ENCODE assay signal across 9 cellular contexts in the genomic region with DNA sequence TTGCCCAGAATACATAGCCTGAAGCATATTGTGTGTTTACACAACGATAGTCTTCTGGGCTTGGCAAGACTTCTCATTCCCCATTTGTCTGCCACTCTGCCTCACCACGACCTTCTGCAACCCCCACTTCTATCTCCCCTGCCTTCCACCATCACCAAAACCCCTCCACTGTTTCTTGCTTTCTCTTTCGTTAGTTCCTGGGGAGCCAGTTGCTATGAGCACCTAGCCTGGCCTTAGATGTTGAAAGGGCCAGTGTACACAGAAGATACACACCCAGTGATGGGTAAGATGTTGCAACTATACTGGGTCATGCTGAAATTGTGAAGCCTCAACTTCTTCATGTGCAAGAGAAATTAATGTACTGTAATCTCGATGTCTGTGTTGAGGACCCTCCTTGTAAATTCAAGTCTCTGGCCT. TPM values are rescaled to one million over a fixed set of nuclear protein-coding genes. Genes with fewer than 3 reads are reported as not detected.
DNase-seq lines count a peak whose midpoint lies in the region; ATAC-seq and TF ChIP-seq lines count a peak whose summit lies in the region.
"Had no signal": no experiment of that assay in that cellular context is flagged by ENCODE, and none has a peak within 500 bp of the region (broad histone marks: within the 10 kb centered on the region; RNA-seq: fewer than 3 reads in every experiment).

No MANE protein-coding gene starts in this region.

- H3K27me3 ChIP-seq in SJCRH30 = no peaks in the 10 kb centered on the region
- H3K27me3 ChIP-seq: gastroesophageal sphincter had no signal

- DNase-seq in activated T-cell treated with anti-CD3 and anti-CD28 coated beads, Interleukin-2, amount 50 U/mL, for 24 hours = peak; percentile 41
- DNase-seq in activated T-cell treated with anti-CD3 and anti-CD28 coated beads for 4 hours (no peak), SJCRH30 (no peak), kidney glomerular epithelial cell (lab: John Stamatoyannopoulos, UW) (no peak)

- ATAC-seq in esophagus mucosa (peak; percentile 67), GM18505 (IDR thresholded peaks at IDR 0.05; ENCODE audit: unreplicated experiment) (no peak), GM18870 (IDR thresholded peaks at IDR 0.05; ENCODE audit: unreplicated experiment) (no peak)

- H3K27me3 Mint-ChIP-seq in activated T-cell treated with anti-CD3 and anti-CD28 coated beads, Interleukin-2, amount 50 U/mL, for 24 hours = no peaks in the 10 kb centered on the region

- H3K9me3 Mint-ChIP-seq in activated T-cell treated with anti-CD3 and anti-CD28 coated beads, Interleukin-2, amount 50 U/mL, for 24 hours = no peaks in the 10 kb centered on the region

- H3K4me3 ChIP-seq in SJCRH30 = peak overlapping the region; percentile 85

- H3K4me3 Mint-ChIP-seq in activated T-cell treated with anti-CD3 and anti-CD28 coated beads, Interleukin-2, amount 50 U/mL, for 24 hours = peak overlapping the region; percentile 87

- H3K4me1 Mint-ChIP-seq in activated T-cell treated with anti-CD3 and anti-CD28 coated beads, Interleukin-2, amount 50 U/mL, for 24 hours (ENCODE audit: low read depth) = peaks cover 40% of the 10 kb centered on the region

- H3K4me1 ChIP-seq in SJCRH30 = peaks cover 17% of the 10 kb centered on the region

- H3K9me3 ChIP-seq in SJCRH30 (replicated peaks) = no peaks in the 10 kb centered on the region
- H3K9me3 ChIP-seq: gastroesophageal sphincter had no signal

- no peak for TF ChIP-seq POLR2A in GM18505 (IDR thresholded peaks at IDR 0.05; ENCODE audit: borderline replicate concordance, extremely low read depth, insufficient read depth, insufficient read length)

- H3K27ac ChIP-seq in SJCRH30 (no peak overlapping the region), temporal lobe (ENCODE audit: low read depth, low read length) (peak overlapping the region; percentile 47)

- H3K36me3 Mint-ChIP-seq in activated T-cell treated with anti-CD3 and anti-CD28 coated beads, Interleukin-2, amount 50 U/mL, for 24 hours (ENCODE audit: low read depth) = peaks cover 37% of the 10 kb centered on the region

- H3K27ac Mint-ChIP-seq in activated T-cell treated with anti-CD3 and anti-CD28 coated beads, Interleukin-2, amount 50 U/mL, for 24 hours = peak overlapping the region; percentile 96

- no peaks in the 10 kb centered on the region for H3K36me3 ChIP-seq in SJCRH30
- H3K36me3 ChIP-seq: gastroesophageal sphincter had no signal

RNA-seq across cellular contexts. Expression of a gene that starts 1.0 kb away (rescaled TPM):
- total RNA-seq in SJCRH30 (2014; rRNA removed; shearing (Covaris generic)) = 59.0 and 60.9 TPM in 2 replicates
- total RNA-seq in esophagus mucosa (111 TPM), temporal lobe (105 TPM)

RNA-seq across cellular contexts. Expression of a gene that starts 52.8 kb away (rescaled TPM):
- total RNA-seq in SJCRH30 (2014; rRNA removed; shearing (Covaris generic)) = 26.4 and 28.7 TPM in 2 replicates
- total RNA-seq in esophagus mucosa (24.0 TPM), temporal lobe (15.7 TPM)
